ENCODE assay signal across 23 cellular contexts in genomic region chr11:70315726-70316125, GRCh38. TPM values are rescaled to one million over a fixed set of nuclear protein-coding genes. Genes with fewer than 3 reads are reported as not detected.
DNase-seq lines count a peak whose midpoint lies in the region; ATAC-seq and TF ChIP-seq lines count a peak whose summit lies in the region.
"Had no signal": no experiment of that assay in that cellular context is flagged by ENCODE, and none has a peak within 500 bp of the region (broad histone marks: within the 10 kb centered on the region; RNA-seq: fewer than 3 reads in every experiment).

No MANE protein-coding gene starts in this region.

- in situ Hi-C loops in GM13977 (cut with MboI; ENCODE audit: low pct_unique_long_range_greater_than_20kb, low sequenced_read_pairs, unreplicated experiment), result no loop called here

- peak overlapping the region; percentile 34; the same call in 1 of the 2 replicates for H3K27ac Mint-ChIP-seq in WTC11
- H3K27ac Mint-ChIP-seq: activated CD4-positive, alpha-beta memory T cell treated with anti-CD3 and anti-CD28 coated beads for 36 hours had no signal

- TF ChIP-seq CTCF in WTC11 (IDR thresholded peaks at IDR 0.05), result no peak
- no peak for TF ChIP-seq CTCF in GM13977 (IDR thresholded peaks at IDR 0.05; ENCODE audit: extremely low read depth, insufficient read depth, missing control alignments)

- H3K36me3 Mint-ChIP-seq in WTC11, result peaks cover 8% of the 10 kb centered on the region

- H3K9me3 Mint-ChIP-seq in WTC11, result no peaks in the 10 kb centered on the region
- H3K9me3 Mint-ChIP-seq: activated CD4-positive, alpha-beta memory T cell treated with anti-CD3 and anti-CD28 coated beads for 36 hours; neural crest cell had no signal

- H3K4me3 Mint-ChIP-seq in WTC11, result no peak overlapping the region
- H3K4me3 Mint-ChIP-seq: activated CD4-positive, alpha-beta memory T cell treated with anti-CD3 and anti-CD28 coated beads for 36 hours; neural crest cell had no signal

- H3K4me1 Mint-ChIP-seq in WTC11, result peaks cover 43% of the 10 kb centered on the region

- ATAC-seq in WTC11, result no peak
- ATAC-seq in GM18868 (IDR thresholded peaks at IDR 0.05; ENCODE audit: unreplicated experiment), result no peak
- ATAC-seq: K562, mucosa of descending colon had no signal

- CTCF ChIA-PET in WTC11 (lab: Charles Lee), result interaction anchor here (0.6 kb wide), 1 partner anchor 157 kb away, joined by 5 read pairs; no protein-coding TSS in a partner anchor

- H3K27me3 Mint-ChIP-seq in WTC11 (ENCODE audit: low read depth), result no peaks in the 10 kb centered on the region
- H3K27me3 Mint-ChIP-seq: activated CD4-positive, alpha-beta memory T cell treated with anti-CD3 and anti-CD28 coated beads for 36 hours had no signal

- POLR2A ChIA-PET in WTC11 (lab: Charles Lee), result no interaction called here

- DNase-seq in CD1c-positive myeloid dendritic cell (ENCODE audit: extremely low spot score) (peak; percentile 83), MV-4-11 (lab: John Stamatoyannopoulos, UW) (peak; percentile 88), WTC11 (ENCODE audit: low spot score) (no peak), pons (ENCODE audit: low spot score) (peak; percentile 50), NCI-H2081 (lab: John Stamatoyannopoulos, UW) (no peak), GM13977 (ENCODE audit: low spot score) (no peak)
- DNase-seq in activated CD4-positive, alpha-beta T cell treated with anti-CD3 and anti-CD28 coated beads for 1 hour, result no peak
- DNase-seq: ACHN; activated CD4-positive, alpha-beta memory T cell treated with anti-CD3 and anti-CD28 coated beads for 36 hours; activated effector memory CD4-positive, alpha-beta T cell treated with anti-CD3 and anti-CD28 coated beads, Interleukin-2, amount 50 U/mL, for 16 hours; amniotic stem cell; cortex of kidney; heart right ventricle; left ventricle myocardium inferior; mucosa of descending colon; NCI-H1092; NCI-H524 treated with DMSO at 0.1 percent for 48 hours; T-helper 1 cell; uterus; WERI-Rb-1 had no signal

TF ChIP-seq in WTC11, 78 proteins besides CTCF, POLR2A, EP300 and RAD21:
- TF ChIP-seq TP53 (CRISPR knock-in tag; IDR thresholded peaks at IDR 0.05) (no peak), NR1H2 (CRISPR knock-in tag; IDR thresholded peaks at IDR 0.05) (no peak), FOXJ3 (CRISPR knock-in tag; IDR thresholded peaks at IDR 0.05; ENCODE audit: borderline replicate concordance) (no peak), JAZF1 (CRISPR knock-in tag; IDR thresholded peaks at IDR 0.05) (no peak), NFE2L1 (CRISPR knock-in tag; IDR thresholded peaks at IDR 0.05) (no peak), ZNF317 (CRISPR knock-in tag; IDR thresholded peaks at IDR 0.05; ENCODE audit: borderline replicate concordance, low read depth) (no peak), ZBTB43 (CRISPR knock-in tag; IDR thresholded peaks at IDR 0.05) (no peak), STAT6 (CRISPR knock-in tag; conservative IDR thresholded peaks at IDR 0.05; ENCODE audit: low read depth) (no peak), ARID4B (CRISPR knock-in tag; IDR thresholded peaks at IDR 0.05; ENCODE audit: borderline replicate concordance) (no peak), ZNF671 (CRISPR knock-in tag; IDR thresholded peaks at IDR 0.05) (no peak)

RNA-seq across cellular contexts. Expression of gene PPFIA1, which starts 45.2 kb away (rescaled TPM):
- total RNA-seq in WTC11 (2021), result 62.2 to 75.1 TPM (median 64.1 TPM) in 3 replicates

Comparison
In these comparisons a context has a peak if more than half of its experiments do, and no peak if none do; other contexts are left out.
1. DNase-seq: peak in CD1c-positive myeloid dendritic cell (single experiment), MV-4-11 (single experiment) and pons (single experiment); none in WTC11 (single experiment), activated CD4-positive, alpha-beta T cell treated with anti-CD3 and anti-CD28 coated beads for 1 hour (single experiment), NCI-H2081 (0 of 2) and GM13977 (single experiment).